In the genomic region with DNA sequence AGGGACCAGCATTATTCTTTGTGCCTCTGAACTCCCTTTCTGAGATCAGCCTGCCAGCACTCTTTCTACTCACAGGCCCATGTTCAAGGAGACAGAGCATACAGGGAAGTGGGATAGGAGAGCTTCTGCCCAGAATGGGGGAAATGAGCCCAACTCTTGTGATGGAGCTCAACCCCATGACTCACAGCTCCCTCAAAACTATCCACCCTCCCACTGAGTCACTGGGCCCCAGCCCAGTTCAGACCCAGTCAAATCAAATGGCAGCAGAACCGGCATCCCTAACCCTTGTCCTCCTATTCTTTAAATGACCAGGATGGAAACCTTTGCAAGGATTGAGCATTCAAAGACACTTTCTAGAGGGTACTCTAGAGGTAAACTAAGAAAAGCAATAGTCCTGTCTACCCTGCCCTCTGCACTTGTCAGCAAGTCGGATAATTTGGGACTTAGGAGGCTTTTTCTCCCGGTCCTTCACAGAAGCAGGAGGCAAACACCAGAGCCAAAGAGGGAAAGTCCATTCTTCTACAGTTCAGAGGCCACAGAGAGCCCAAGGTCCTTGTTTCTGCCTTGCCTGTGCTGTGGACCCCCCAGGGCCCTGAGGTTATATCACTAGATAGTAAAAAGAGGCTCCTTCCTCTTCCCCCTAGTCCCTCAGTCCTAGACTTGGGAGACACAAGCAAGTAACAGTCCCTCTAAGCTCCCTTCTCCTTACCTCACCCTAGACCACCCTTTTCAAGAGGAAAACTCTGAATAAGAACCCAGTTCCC, we compare ENCODE assay signal across 8 cellular contexts. TPM values are rescaled to one million over a fixed set of nuclear protein-coding genes. Genes with fewer than 3 reads are reported as not detected.
DNase-seq lines count a peak whose midpoint lies in the region; ATAC-seq, FAIRE-seq and TF ChIP-seq lines count a peak whose summit lies in the region.

No MANE protein-coding gene starts in this region.

- H2BK15ac ChIP-seq in H1 (ENCODE audit: low read length), result no peak overlapping the region

- H2BK5ac ChIP-seq in H1 (ENCODE audit: low read depth, low read length), result no peak overlapping the region

- no peak overlapping the region for H4K8ac ChIP-seq in H1 (ENCODE audit: extremely low read depth, insufficient read depth, low read length)

- 97% methylated on average over 3 of the region's 3 CpGs; no CpG with 5 or more reads in 1 of the 2 experiments for WGBS in H1 (ENCODE audit: extremely low coverage in 1 of 2, insufficient coverage in 1 of 2, insufficient read length in 1 of 2, insufficient replicate concordance in 2 of 2, low coverage in 1 of 2, low lambda C conversion rate in 2 of 2, missing lambda C conversion rate in 1 of 2), 2 experiments

- no peak overlapping the region for H3K56ac ChIP-seq in H1 (replicated peaks; ENCODE audit: insufficient read length, low read depth, low read length)

- H3K4me3 Mint-ChIP-seq in CD14-positive monocyte, result peak overlapping the region; percentile 86 to 96
- H3K4me3 Mint-ChIP-seq in nephron progenitor cell, result peak overlapping the region; percentile 82

- H3K9ac ChIP-seq in H1 (replicated peaks in 1 of 4; ENCODE audit: extremely low read depth in 1 of 4, low read depth in 3 of 4, low read length in 3 of 4), result no peak overlapping the region

- POLR2A ChIA-PET in OCI-LY7 (lab: Charles Lee) (interaction anchor here (1.2 to 4.3 kb wide), 2 partner anchors 9 to 211 kb away, joined by 3 to 24 read pairs; a partner anchor contains a TSS), H1 (lab: Charles Lee; ENCODE audit: partially characterized antibody) (interaction anchor here (0.8 to 10.3 kb wide), 4 partner anchors 12 to 123 kb away, joined by 3 to 151 read pairs (median 10); a partner anchor contains a TSS)

- H3K4me1 Mint-ChIP-seq in CD14-positive monocyte (peaks cover 64% of the 10 kb centered on the region), nephron progenitor cell (peaks cover 77% of the 10 kb centered on the region)

- DNase-seq in CD14-positive monocyte (ENCODE audit: low spot score) (peak; percentile 95), OCI-LY7 (ENCODE audit: low spot score) (no peak), H1 (ENCODE audit: low read depth in 1 of 2, low spot score in 2 of 2) (no peak), nephron progenitor cell (no peak), NCI-H2029 (lab: John Stamatoyannopoulos, UW) (no peak), GDM1 (lab: John Stamatoyannopoulos, UW) (no peak), NCI-H1417 treated with DMSO at 0.1 percent for 48 hours (lab: John Stamatoyannopoulos, UW) (no peak)

- H3K9me3 Mint-ChIP-seq in CD14-positive monocyte (peaks cover 0 to 3% (median 0%) of the 10 kb centered on the region in 7 donors), nephron progenitor cell (no peaks in the 10 kb centered on the region)

- no peaks in the 10 kb centered on the region for H3K9me3 ChIP-seq in OCI-LY7 (ENCODE audit: low read length)
- H3K9me3 ChIP-seq in H1 (ENCODE audit: insufficient read depth in 2 of 2, low read depth in 1 of 2, low read length in 1 of 2), result no peaks in the 10 kb centered on the region

- H3K79me1 ChIP-seq in H1 (ENCODE audit: low read depth, low read length), result no peaks in the 10 kb centered on the region

- peaks cover 43% of the 10 kb centered on the region for H3K4me1 ChIP-seq in OCI-LY7 (ENCODE audit: insufficient read depth, low read length, poor library complexity, severe bottlenecking)
- peaks cover 4 to 25% (median 11%) of the 10 kb centered on the region in 4 experiments; a peak in 6 of 7 replicates for H3K4me1 ChIP-seq in H1 (replicated peaks in 1 of 4; ENCODE audit: control insufficient read depth in 3 of 4, insufficient read depth in 4 of 4, low read length in 3 of 4)

- no peak overlapping the region for H3K18ac ChIP-seq in H1 (ENCODE audit: extremely low read depth, low read length)

- H3K27me3 ChIP-seq in H1 (replicated peaks in 1 of 4; ENCODE audit: control insufficient read depth in 3 of 4, extremely low read depth in 1 of 4, insufficient read depth in 3 of 4, low read length in 3 of 4), result no peaks in the 10 kb centered on the region

- CTCF ChIA-PET in OCI-LY7 (lab: Charles Lee; ENCODE audit: unreplicated experiment), result no interaction called here
- CTCF ChIA-PET in H1 (lab: Charles Lee; ENCODE audit: partially characterized antibody), result interaction anchor here (1.0 to 1.8 kb wide), 3 partner anchors 9 to 364 kb away, joined by 3 to 5 read pairs (median 4); no protein-coding TSS in a partner anchor

- H3K23me2 ChIP-seq in H1 (ENCODE audit: low read depth, low read length), result peaks cover 23% of the 10 kb centered on the region

- peak overlapping the region; percentile 64; the same call in 1 of the 2 replicates for H2BK12ac ChIP-seq in H1 (ENCODE audit: low read depth, low read length)

- H3K36me3 Mint-ChIP-seq in CD14-positive monocyte (peaks cover 23 to 46% of the 10 kb centered on the region in 2 donors), nephron progenitor cell (ENCODE audit: low read depth) (peaks cover 4% of the 10 kb centered on the region)

- no peak overlapping the region for H4K5ac ChIP-seq in H1 (ENCODE audit: insufficient read length, low read depth, low read length)

- no peak overlapping the region for H2BK20ac ChIP-seq in H1 (ENCODE audit: low read length)

- H3K27me3 Mint-ChIP-seq in CD14-positive monocyte (ENCODE audit: low read depth in 3 of 3) (peaks cover 0 to 6% (median 0%) of the 10 kb centered on the region in 3 donors), nephron progenitor cell (ENCODE audit: low read depth, poor library complexity) (peaks cover 6% of the 10 kb centered on the region)

- no peaks in the 10 kb centered on the region for H4K20me1 ChIP-seq in OCI-LY7 (ENCODE audit: insufficient read depth, low read length)
- peaks cover 4 to 5% of the 10 kb centered on the region in 2 experiments for H4K20me1 ChIP-seq in H1 (replicated peaks in 1 of 2; ENCODE audit: control insufficient read depth in 1 of 2, insufficient read depth in 2 of 2, low read length in 2 of 2)

- H2BK120ac ChIP-seq in H1 (replicated peaks; ENCODE audit: low read depth, low read length), result no peak overlapping the region

- no peak for ATAC-seq in HG02588 (IDR thresholded peaks at IDR 0.05; ENCODE audit: unreplicated experiment)

- intact Hi-C loops in CD14-positive monocyte (cut with micrococcal nuclease), result loop anchor here (5.0 to 10.0 kb wide), 6 partner anchors 40 to 620 kb away; a partner anchor contains a TSS
- intact Hi-C loops in OCI-LY7 (cut with micrococcal nuclease; ENCODE audit: unreplicated experiment), result no loop called here

- TF ChIP-seq CTCF in CD14-positive monocyte (IDR thresholded peaks at IDR 0.05) (no peak), OCI-LY7 (conservative IDR thresholded peaks at IDR 0.05; ENCODE audit: low read length) (no peak), H1 (IDR thresholded peaks at IDR 0.05; ENCODE audit: control extremely low read depth in 1 of 3, insufficient read depth in 1 of 3, low read depth in 1 of 3, low read length in 3 of 3) (no peak), nephron progenitor cell (IDR thresholded peaks at IDR 0.05) (no peak)

- no peak overlapping the region for H3K27ac ChIP-seq in OCI-LY7 (ENCODE audit: low read depth, low read length, poor library complexity, severe bottlenecking)
- H3K27ac ChIP-seq in H1 (ENCODE audit: low read depth, low read length), result no peak overlapping the region

- H3K36me3 ChIP-seq in OCI-LY7 (ENCODE audit: insufficient read depth, low read length) (no peaks in the 10 kb centered on the region), H1 (ENCODE audit: control insufficient read depth in 2 of 4, insufficient read depth in 4 of 4, low read length in 3 of 4) (peaks cover 0 to 2% (median 0%) of the 10 kb centered on the region in 4 experiments; a peak in 1 of 8 replicates)

- H3K23ac ChIP-seq in H1 (ENCODE audit: insufficient read length), result no peak overlapping the region

- H3K79me2 ChIP-seq in OCI-LY7 (ENCODE audit: insufficient read depth, low read depth, low read length) (no peaks in the 10 kb centered on the region), H1 (ENCODE audit: control insufficient read depth in 1 of 2, insufficient read depth in 2 of 2, low read length in 2 of 2) (no peaks in the 10 kb centered on the region; a peak in 1 of 4 replicates)

- H3K14ac ChIP-seq in H1 (ENCODE audit: insufficient read length), result no peak overlapping the region

- no peak for TF ChIP-seq EP300 in H1 (IDR thresholded peaks at IDR 0.05; ENCODE audit: borderline replicate concordance in 1 of 2, low read depth in 2 of 2, low read length in 2 of 2)

- no peak for FAIRE-seq in H1 (lab: Jason Lieb, UNC)

- H3K4ac ChIP-seq in H1 (replicated peaks; ENCODE audit: insufficient read length, low read depth, low read length), result no peak overlapping the region

- H3K4me2 ChIP-seq in OCI-LY7 (ENCODE audit: low read length) (peak overlapping the region; percentile 67), H1 (ENCODE audit: insufficient read depth in 1 of 2, low read depth in 2 of 2, low read length in 2 of 2) (peak overlapping the region in 1 of 2 experiments; percentile 64; a peak in 1 of 4 replicates)

- peak overlapping the region; percentile 99 to 100 (median 100) for H3K27ac Mint-ChIP-seq in CD14-positive monocyte
- H3K27ac Mint-ChIP-seq in nephron progenitor cell, result peak overlapping the region; percentile 72

- H3K4me3 ChIP-seq in OCI-LY7 (ENCODE audit: low read depth, low read length, poor library complexity, severe bottlenecking) (peak overlapping the region; percentile 72), H1 (ENCODE audit: extremely low read depth in 1 of 4, insufficient read depth in 2 of 4, low read depth in 3 of 4, low read length in 4 of 4) (peak overlapping the region in 1 of 4 experiments; percentile 38; a peak in 3 of 8 replicates)

- no peak overlapping the region for H2AK5ac ChIP-seq in H1 (ENCODE audit: low read depth, low read length)

- no peak for TF ChIP-seq RAD21 in H1 (IDR thresholded peaks at IDR 0.05 in 1 of 2, conservative IDR thresholded peaks at IDR 0.05 in 1 of 2; ENCODE audit: low read depth in 2 of 2, low read length in 2 of 2)

- H3K9me2 ChIP-seq in OCI-LY7 (ENCODE audit: insufficient read depth, low read length), result no peaks in the 10 kb centered on the region

- BruUV-seq in OCI-LY7 (replicated peaks; lab: Mats Ljungman, UMichigan), result no TSS peak

- H4K91ac ChIP-seq in H1 (replicated peaks; ENCODE audit: insufficient read length, low read length), result no peak overlapping the region

- no peak for TF ChIP-seq POLR2A in H1 (IDR thresholded peaks at IDR 0.05; ENCODE audit: control extremely low read depth in 1 of 2, low read depth in 2 of 2, low read length in 2 of 2)

- peak overlapping the region; percentile 62; the same call in 1 of the 2 replicates for H2AFZ ChIP-seq in OCI-LY7 (ENCODE audit: low read length)
- H2AFZ ChIP-seq in H1 (ENCODE audit: low read length), result no peak overlapping the region

RNA-seq across cellular contexts. Expression of a gene that starts 3.2 kb away (rescaled TPM):
- polyA plus RNA-seq in CD14-positive monocyte, result 10 to 100 TPM; 18.5 to 23.7 TPM
- 1.4 and 1.5 TPM in 2 replicates for total RNA-seq in OCI-LY7 (2014; rRNA removed; shearing (Covaris generic))
- total RNA-seq in OCI-LY7 (2022), result 4.7 and 6.1 TPM in 2 replicates
- 6.4 and 6.9 TPM in 2 replicates for total RNA-seq in H1 (2021; fragmentation: NEBNext Ultra II Directional; extraction: Animal tissue kit (Norgen Biotek cat#: 25700))
- 10.4 and 13.3 TPM in 2 replicates for polyA plus RNA-seq in H1 (2011; rRNA removed)
- 9.4 TPM for polyA plus RNA-seq in H1 (2011; cell fraction: cytosol; rRNA removed)
- polyA plus RNA-seq in H1 (2011; cell fraction: nucleus; rRNA removed), result 16.3 TPM
- 5.9 to 7.2 TPM (median 6.5 TPM) in 4 replicates for polyA plus RNA-seq in H1 (2012, experiment 1 of 2)
- 6.7 TPM for polyA plus RNA-seq in H1 (2012, experiment 2 of 2)
- polyA plus RNA-seq in H1 (2013, experiment 1 of 2), result 6.5 TPM
- polyA plus RNA-seq in H1 (2013, experiment 2 of 2), result 6.5 TPM
- polyA minus RNA-seq in H1 (2011; rRNA and poly(A)+ RNA removed), result 4.0 and 5.6 TPM in 2 replicates
- polyA minus RNA-seq in H1 (2011; cell fraction: cytosol; rRNA and poly(A)+ RNA removed), result 2.3 TPM
- polyA minus RNA-seq in H1 (2011; cell fraction: nucleus; rRNA and poly(A)+ RNA removed), result 4.2 TPM

RNA-seq across cellular contexts. Expression of a gene that starts 9.5 kb away (rescaled TPM):
- polyA plus RNA-seq in CD14-positive monocyte (10 to 100 TPM; 50.3 to 62.0 TPM), H1 (2011; rRNA removed) (256 and 269 TPM in 2 replicates)
- total RNA-seq in OCI-LY7 (2014; rRNA removed; shearing (Covaris generic)), result 152 and 158 TPM in 2 replicates
- 139 and 155 TPM in 2 replicates for total RNA-seq in OCI-LY7 (2022)
- total RNA-seq in H1 (2021; fragmentation: NEBNext Ultra II Directional; extraction: Animal tissue kit (Norgen Biotek cat#: 25700)), result 203 and 208 TPM in 2 replicates
- 254 TPM for polyA plus RNA-seq in H1 (2011; cell fraction: cytosol; rRNA removed)
- 316 TPM for polyA plus RNA-seq in H1 (2011; cell fraction: nucleus; rRNA removed)
- polyA plus RNA-seq in H1 (2012, experiment 1 of 2), result 188 to 219 TPM (median 214 TPM) in 4 replicates
- 232 TPM for polyA plus RNA-seq in H1 (2012, experiment 2 of 2)
- polyA plus RNA-seq in H1 (2013, experiment 1 of 2), result 147 TPM
- polyA plus RNA-seq in H1 (2013, experiment 2 of 2), result 151 TPM
- polyA minus RNA-seq in H1 (2011; rRNA and poly(A)+ RNA removed), result 168 and 177 TPM in 2 replicates
- polyA minus RNA-seq in H1 (2011; cell fraction: cytosol; rRNA and poly(A)+ RNA removed), result 55.6 TPM
- polyA minus RNA-seq in H1 (2011; cell fraction: nucleus; rRNA and poly(A)+ RNA removed), result 74.0 TPM

RNA-seq across cellular contexts. Expression of a gene that starts 16.0 kb away (rescaled TPM):
- 10 to 100 TPM; 15.7 to 19.1 TPM for polyA plus RNA-seq in CD14-positive monocyte
- 12.7 and 16.0 TPM in 2 replicates for total RNA-seq in OCI-LY7 (2014; rRNA removed; shearing (Covaris generic))
- total RNA-seq in OCI-LY7 (2022), result 27.5 and 27.9 TPM in 2 replicates
- 20.3 and 20.5 TPM in 2 replicates for total RNA-seq in H1 (2021; fragmentation: NEBNext Ultra II Directional; extraction: Animal tissue kit (Norgen Biotek cat#: 25700))
- 31.3 and 41.0 TPM in 2 replicates for polyA plus RNA-seq in H1 (2011; rRNA removed)
- 29.0 TPM for polyA plus RNA-seq in H1 (2011; cell fraction: cytosol; rRNA removed)
- 77.5 TPM for polyA plus RNA-seq in H1 (2011; cell fraction: nucleus; rRNA removed)
- polyA plus RNA-seq in H1 (2012, experiment 1 of 2), result 19.6 to 25.6 TPM (median 23.1 TPM) in 4 replicates
- polyA plus RNA-seq in H1 (2012, experiment 2 of 2), result 19.9 TPM
- 26.4 TPM for polyA plus RNA-seq in H1 (2013, experiment 1 of 2)
- 24.1 TPM for polyA plus RNA-seq in H1 (2013, experiment 2 of 2)
- 35.5 and 41.3 TPM in 2 replicates for polyA minus RNA-seq in H1 (2011; rRNA and poly(A)+ RNA removed)
- polyA minus RNA-seq in H1 (2011; cell fraction: cytosol; rRNA and poly(A)+ RNA removed), result 11.7 TPM
- 34.7 TPM for polyA minus RNA-seq in H1 (2011; cell fraction: nucleus; rRNA and poly(A)+ RNA removed)

RNA-seq across cellular contexts. Expression of a gene that starts 32.7 kb away (rescaled TPM):
- polyA plus RNA-seq in CD14-positive monocyte (1 to 10 TPM; 2.0 to 2.5 TPM), H1 (2011; rRNA removed) (66.6 and 75.2 TPM in 2 replicates)
- 85.1 and 86.5 TPM in 2 replicates for total RNA-seq in OCI-LY7 (2014; rRNA removed; shearing (Covaris generic))
- 121 and 145 TPM in 2 replicates for total RNA-seq in OCI-LY7 (2022)
- total RNA-seq in H1 (2021; fragmentation: NEBNext Ultra II Directional; extraction: Animal tissue kit (Norgen Biotek cat#: 25700)), result 86.7 and 87.1 TPM in 2 replicates
- polyA plus RNA-seq in H1 (2011; cell fraction: cytosol; rRNA removed), result 66.4 TPM
- 205 TPM for polyA plus RNA-seq in H1 (2011; cell fraction: nucleus; rRNA removed)
- polyA plus RNA-seq in H1 (2012, experiment 1 of 2), result 85.8 to 103 TPM (median 96.9 TPM) in 4 replicates
- 153 TPM for polyA plus RNA-seq in H1 (2012, experiment 2 of 2)
- 60.4 TPM for polyA plus RNA-seq in H1 (2013, experiment 1 of 2)
- 58.8 TPM for polyA plus RNA-seq in H1 (2013, experiment 2 of 2)
- 58.4 and 62.8 TPM in 2 replicates for polyA minus RNA-seq in H1 (2011; rRNA and poly(A)+ RNA removed)
- 41.1 TPM for polyA minus RNA-seq in H1 (2011; cell fraction: cytosol; rRNA and poly(A)+ RNA removed)
- polyA minus RNA-seq in H1 (2011; cell fraction: nucleus; rRNA and poly(A)+ RNA removed), result 83.4 TPM

RNA-seq across cellular contexts. Expression of a gene that starts 40.0 kb away (rescaled TPM):
- polyA plus RNA-seq in CD14-positive monocyte, result 100 to 1,000 TPM; 130 to 180 TPM
- total RNA-seq in OCI-LY7 (2014; rRNA removed; shearing (Covaris generic)), result 158 and 187 TPM in 2 replicates
- total RNA-seq in OCI-LY7 (2022), result 200 and 212 TPM in 2 replicates
- 375 and 379 TPM in 2 replicates for total RNA-seq in H1 (2021; fragmentation: NEBNext Ultra II Directional; extraction: Animal tissue kit (Norgen Biotek cat#: 25700))
- polyA plus RNA-seq in H1 (2011; rRNA removed), result 159 and 173 TPM in 2 replicates
- 261 TPM for polyA plus RNA-seq in H1 (2011; cell fraction: cytosol; rRNA removed)
- 391 TPM for polyA plus RNA-seq in H1 (2011; cell fraction: nucleus; rRNA removed)
- 349 to 413 TPM (median 400 TPM) in 4 replicates for polyA plus RNA-seq in H1 (2012, experiment 1 of 2)
- polyA plus RNA-seq in H1 (2012, experiment 2 of 2), result 128 TPM
- 137 TPM for polyA plus RNA-seq in H1 (2013, experiment 1 of 2)
- 123 TPM for polyA plus RNA-seq in H1 (2013, experiment 2 of 2)
- 646 and 651 TPM in 2 replicates for polyA minus RNA-seq in H1 (2011; rRNA and poly(A)+ RNA removed)
- 279 TPM for polyA minus RNA-seq in H1 (2011; cell fraction: cytosol; rRNA and poly(A)+ RNA removed)
- 263 TPM for polyA minus RNA-seq in H1 (2011; cell fraction: nucleus; rRNA and poly(A)+ RNA removed)
